Comparison of ENCODE assay signal across 8 cellular contexts in genomic region chr4:109912706-109913621, GRCh38. TPM values are rescaled to one million over a fixed set of nuclear protein-coding genes. Genes with fewer than 3 reads are reported as not detected.
DNase-seq lines count a peak whose midpoint lies in the region; ATAC-seq and TF ChIP-seq lines count a peak whose summit lies in the region.

TSS of gene EGF (plus strand) at chr4:109912883. CDS start at chr4:109913336, 453 bp downstream.

- H3K4me3 ChIP-seq in MG63 (no peak within 1 kb of the TSS), epithelial cell of proximal tubule (ENCODE audit: low read depth, low read length) (peak within 1 kb of the TSS; percentile 40)

- H3K9me3 ChIP-seq in MG63 = no peaks in the 10 kb centered on the region

- no peaks in the 10 kb centered on the region for H3K27me3 ChIP-seq in MG63

- TF ChIP-seq CTCF in epithelial cell of proximal tubule (conservative IDR thresholded peaks at IDR 0.05; ENCODE audit: low read depth, low read length) = no peak

- DNase-seq in Caki2 (ENCODE audit: low read depth) (peak; percentile 75), MG63 (peak; percentile 18), epithelial cell of proximal tubule (ENCODE audit: low read depth) (peak; percentile 56), myocyte (ENCODE audit: low read depth) (peak; percentile 78), NCI-H2107 treated with DMSO at 0.1 percent for 48 hours (lab: John Stamatoyannopoulos, UW; ENCODE audit: unreplicated experiment) (no peak)

- ATAC-seq in GM18867 (IDR thresholded peaks at IDR 0.05; ENCODE audit: unreplicated experiment) (no peak), HG02588 (IDR thresholded peaks at IDR 0.05; ENCODE audit: unreplicated experiment) (no peak), HG03460 (IDR thresholded peaks at IDR 0.05; ENCODE audit: unreplicated experiment) (no peak)

- no peaks in the 10 kb centered on the region for H3K36me3 ChIP-seq in MG63

- in situ Hi-C loops in Caki2 (cut with HindIII; ENCODE audit: low pct_unique_long_range_greater_than_20kb, low sequenced_read_pairs) = no loop called here

RNA-seq across cellular contexts. Expression of gene EGF, which starts in this region (rescaled TPM):
- total RNA-seq in Caki2 (2014; rRNA removed; shearing (Covaris generic); ENCODE audit: low replicate concordance) = 8.6 and 8.8 TPM in 2 replicates
- 0.20 and 0.63 TPM in 2 replicates for total RNA-seq in MG63 (2014; rRNA removed; shearing (Covaris generic); ENCODE audit: low replicate concordance)
- total RNA-seq in epithelial cell of proximal tubule (0.36 and 0.46 TPM in 2 replicates), myocyte (12.3 and 16.2 TPM in 2 replicates)
- 6.0 TPM for polyA plus RNA-seq in myocyte (2012)

Comparison
In these comparisons a context has a peak if more than half of its experiments do, and no peak if none do; other contexts are left out.
1. Peak in DNase-seq in MG63; RNA of the gene not detected or under 1 TPM.
2. Peak in DNase-seq and H3K4me3 ChIP-seq in epithelial cell of proximal tubule; RNA of the gene not detected or under 1 TPM.